Comparison of ENCODE assay signal across 8 cellular contexts in the genomic region with DNA sequence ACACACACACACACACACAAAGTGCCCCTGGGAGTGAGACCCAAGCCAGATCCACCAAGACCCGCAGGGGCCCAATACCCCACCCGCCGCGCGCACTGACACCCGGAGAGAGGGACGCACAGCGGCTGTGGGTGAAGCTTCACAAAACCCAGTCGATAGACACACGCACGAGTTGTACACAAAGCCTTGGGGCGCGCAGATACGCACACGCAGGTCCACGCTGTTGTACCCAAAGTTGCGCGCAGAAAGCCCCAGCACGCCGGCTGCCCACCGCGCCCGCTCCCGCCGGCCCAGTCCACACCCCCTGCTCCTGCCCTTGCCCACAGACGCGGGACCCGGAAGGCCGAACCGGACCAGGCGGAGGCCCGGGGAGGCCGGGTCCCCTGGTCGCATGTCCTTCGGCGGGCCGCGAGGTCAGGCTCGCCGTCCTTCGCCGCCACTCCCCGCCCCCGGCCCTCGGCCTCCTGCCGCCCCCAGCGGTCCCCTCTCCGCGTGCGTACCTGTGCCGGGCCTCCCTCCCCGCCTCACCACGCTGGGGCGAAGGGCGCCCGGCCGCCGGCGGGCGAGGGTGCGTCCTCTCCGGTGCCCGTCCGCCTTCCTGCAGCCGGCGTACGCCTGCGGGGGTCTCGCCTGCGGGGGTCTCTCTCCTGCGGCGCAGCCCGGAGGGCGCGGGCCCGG. TPM values are rescaled to one million over a fixed set of nuclear protein-coding genes. Genes with fewer than 3 reads are reported as not detected.
DNase-seq lines count a peak whose midpoint lies in the region; ATAC-seq, FAIRE-seq and TF ChIP-seq lines count a peak whose summit lies in the region.

TSS of gene TMEM74B (minus strand) at position 344 of the 678 bp plus-strand sequence. CDS start 1,180 bp downstream, outside the sequence.

- no peak for TF ChIP-seq EP300 in upper lobe of left lung (IDR thresholded peaks at IDR 0.05)

- H3K4me1 Mint-ChIP-seq in astrocyte (ENCODE audit: low read depth, unreplicated experiment), result no peaks in the 10 kb centered on the region

- H2AFZ ChIP-seq in astrocyte (ENCODE audit: low read depth, low read length), result no peak within 1 kb of the TSS

- peaks cover 8% of the 10 kb centered on the region for H4K20me1 ChIP-seq in astrocyte (ENCODE audit: insufficient read depth, low read length)

- ATAC-seq in left colon (peak; percentile 42), upper lobe of left lung (ENCODE audit: low FRiP score in 2 of 2) (no peak), GM18505 (IDR thresholded peaks at IDR 0.05; ENCODE audit: unreplicated experiment) (no peak)

- H3K27me3 ChIP-seq in astrocyte (ENCODE audit: insufficient read depth, low read length) (peaks cover 49% of the 10 kb centered on the region), upper lobe of left lung (peaks cover 0 to 16% (median 7%) of the 10 kb centered on the region in 4 donors)

- H3K4me3 ChIP-seq in astrocyte (ENCODE audit: insufficient read depth, low read depth, low read length), result no peak within 1 kb of the TSS
- peak within 1 kb of the TSS; percentile 50 to 69 (median 56) for H3K4me3 ChIP-seq in upper lobe of left lung

- peak; percentile 23 for DNase-seq in activated T-cell treated with anti-CD3 and anti-CD28 coated beads, Interleukin-2, amount 50 U/mL, for 1 hour
- no peak for DNase-seq in activated T-cell treated with anti-CD3 and anti-CD28 coated beads for 4 hours
- no peak for DNase-seq in astrocyte (ENCODE audit: low read depth)
- peak in 1 of 2 donors; percentile 11 for DNase-seq in left colon
- peak in 1 of 2 donors; percentile 86 for DNase-seq in upper lobe of left lung
- no peak for DNase-seq in putamen (ENCODE audit: low spot score)
- DNase-seq in middle frontal gyrus (ENCODE audit: extremely low spot score, low spot score), result no peak

- no peak within 1 kb of the TSS for H3K9ac ChIP-seq in astrocyte (ENCODE audit: low read length)

- intact Hi-C loops in left colon (cut with DNase I, micrococcal nuclease), result no loop called here

- no peaks in the 10 kb centered on the region for H3K79me2 ChIP-seq in astrocyte (ENCODE audit: insufficient read depth, low read length)

- no peak for FAIRE-seq in astrocyte (lab: Jason Lieb, UNC)

- H3K9me3 Mint-ChIP-seq in astrocyte (ENCODE audit: unreplicated experiment), result peaks cover 4% of the 10 kb centered on the region

- 7% methylated on average over 26 of the region's 76 CpGs; no CpG with 5 or more reads in 1 of the 2 donors for WGBS in upper lobe of left lung, 2 donors

- H3K36me3 ChIP-seq in astrocyte (ENCODE audit: insufficient read depth, low read length) (no peaks in the 10 kb centered on the region), upper lobe of left lung (peaks cover 0 to 14% (median 0%) of the 10 kb centered on the region in 4 donors)

- H3K27me3 Mint-ChIP-seq in astrocyte (ENCODE audit: low read depth, unreplicated experiment), result peaks cover 39% of the 10 kb centered on the region

- H3K9me3 ChIP-seq in astrocyte (ENCODE audit: insufficient read depth, low read depth, low read length), result no peaks in the 10 kb centered on the region
- no peaks in the 10 kb centered on the region for H3K9me3 ChIP-seq in upper lobe of left lung

- H3K27ac Mint-ChIP-seq in astrocyte (ENCODE audit: unreplicated experiment), result peak within 1 kb of the TSS; percentile 48

- no peak for TF ChIP-seq POLR2A in upper lobe of left lung (IDR thresholded peaks at IDR 0.05)
- no peak for TF ChIP-seq POLR2A in GM18505 (IDR thresholded peaks at IDR 0.05; ENCODE audit: borderline replicate concordance, extremely low read depth, insufficient read depth, insufficient read length)

- H3K4me2 ChIP-seq in astrocyte (ENCODE audit: low read length), result peak within 1 kb of the TSS; percentile 54

- H3K27ac ChIP-seq in astrocyte (ENCODE audit: low read depth, low read length), result no peak within 1 kb of the TSS
- peak within 1 kb of the TSS; percentile 48 to 81 (median 70) for H3K27ac ChIP-seq in upper lobe of left lung

- TF ChIP-seq CTCF in astrocyte (IDR thresholded peaks at IDR 0.05; ENCODE audit: insufficient read depth, low read depth, low read length), result no peak
- TF ChIP-seq CTCF in upper lobe of left lung (IDR thresholded peaks at IDR 0.05), result no peak

- H3K4me1 ChIP-seq in astrocyte (ENCODE audit: insufficient read depth, low read length), result no peaks in the 10 kb centered on the region
- peaks cover 13 to 24% (median 20%) of the 10 kb centered on the region in 4 donors for H3K4me1 ChIP-seq in upper lobe of left lung

- H3K36me3 Mint-ChIP-seq in astrocyte (ENCODE audit: low read depth, unreplicated experiment), result peaks cover 1% of the 10 kb centered on the region

- H3K4me3 Mint-ChIP-seq in astrocyte (ENCODE audit: unreplicated experiment), result peak within 1 kb of the TSS; percentile 87

RNA-seq across cellular contexts. Expression of gene TMEM74B, which starts in this region (rescaled TPM):
- total RNA-seq in astrocyte (2.1 and 2.4 TPM in 2 replicates), left colon (1 to 10 TPM; 2.2 to 3.4 TPM), upper lobe of left lung (10 to 100 TPM in 5 of 6 donors, 1 to 10 TPM in 1; 9.3 to 85.9 (median 11.5) TPM)
